Comparison of ENCODE assay signal across 20 cellular contexts in the genomic region with DNA sequence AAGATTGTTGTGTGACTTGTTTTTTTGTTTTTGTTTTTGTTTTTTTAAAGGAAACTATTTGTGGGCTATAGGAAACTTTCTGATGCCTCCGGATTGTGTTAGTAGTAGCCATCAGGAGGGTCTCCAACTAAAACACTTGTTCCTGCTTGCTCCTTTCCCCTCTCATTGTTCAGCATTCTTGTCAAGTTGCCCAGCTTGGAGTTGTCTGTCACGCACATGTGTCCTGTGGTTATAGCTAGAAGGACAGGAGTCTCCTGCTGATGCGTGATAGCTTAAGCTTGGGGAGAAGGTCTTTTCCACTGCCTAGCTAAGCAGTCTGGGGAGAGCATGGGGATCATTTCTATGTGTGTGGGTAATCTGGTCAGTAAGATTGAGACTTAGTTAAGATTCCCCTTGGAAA. TPM values are rescaled to one million over a fixed set of nuclear protein-coding genes. Genes with fewer than 3 reads are reported as not detected.
A peak's percentile ranks its signal among the peaks of the same experiment; 100 is the strongest.
DNase-seq lines count a peak whose midpoint lies in the region; ATAC-seq and TF ChIP-seq lines count a peak whose summit lies in the region.
"Had no signal": no experiment of that assay in that cellular context is flagged by ENCODE, and none has a peak within 500 bp of the region (broad histone marks: within the 10 kb centered on the region; RNA-seq: fewer than 3 reads in every experiment).

No MANE protein-coding gene starts in this region.

- WGBS in trophoblast cell (ENCODE audit: extremely low coverage, insufficient coverage, insufficient read length), result no CpG with 5 or more reads among the region's 3 CpGs

- H3K27me3 ChIP-seq in PC-3 (ENCODE audit: low read length), result no peaks in the 10 kb centered on the region
- H3K27me3 ChIP-seq in trophoblast cell (ENCODE audit: insufficient read depth, low read length), result no peaks in the 10 kb centered on the region
- H3K27me3 ChIP-seq: BLaER1 had no signal

- DNase-seq in Calu3, result no peak
- DNase-seq in PC-3, result no peak
- no peak for DNase-seq in trophoblast cell
- DNase-seq in activated CD4-positive, alpha-beta T cell treated with anti-CD3 and anti-CD28 coated beads, Interleukin-2, amount 50 U/mL, for 1 hour, result no peak
- DNase-seq in activated effector memory CD4-positive, alpha-beta T cell treated with Interleukin-2 at 50 U/mL for 16 hours, result no peak
- no peak for DNase-seq in activated CD4-positive, alpha-beta memory T cell treated with anti-CD3 and anti-CD28 coated beads for 36 hours
- DNase-seq: ACHN; CD4-positive, alpha-beta memory T cell; DMS53; GDM1; MM.1S; NCI-H1048; NCI-H1417 treated with DMSO at 0.1 percent for 48 hours; NCI-H187; NCI-H446; NCI-H526 treated with DMSO at 0.1 percent for 48 hours; RPMI8226; SHP77 had no signal

- BruUV-seq in Calu3 (replicated peaks; lab: Mats Ljungman, UMichigan) (TSS peak; percentile 17), PC-3 (replicated peaks; lab: Mats Ljungman, UMichigan) (TSS peak; percentile 31)

- H3K9me2 ChIP-seq in PC-3 (replicated peaks; ENCODE audit: low read length), result no peaks in the 10 kb centered on the region

- no peak overlapping the region for H4K8ac ChIP-seq in trophoblast cell (ENCODE audit: low read depth, low read length)

- no peak overlapping the region for H2BK120ac ChIP-seq in trophoblast cell (ENCODE audit: insufficient read depth, low read length, poor library complexity)

- H3K4me1 Mint-ChIP-seq in Calu3 (ENCODE audit: low read depth, unreplicated experiment), result peaks cover 26% of the 10 kb centered on the region
- H3K4me1 Mint-ChIP-seq in dendritic cell treated with granulocyte-macrophage colony-stimulating factor and Interleukin-4, amounts not matched to agents 40 ng/mL and 50 ng/mL, for 4 days (ENCODE audit: low read depth), result peaks cover 30% of the 10 kb centered on the region
- H3K4me1 Mint-ChIP-seq in activated CD4-positive, alpha-beta memory T cell treated with anti-CD3 and anti-CD28 coated beads for 36 hours (ENCODE audit: low read depth), result peaks cover 24% of the 10 kb centered on the region

- peaks cover 31% of the 10 kb centered on the region for H3K36me3 ChIP-seq in PC-3 (ENCODE audit: low read depth, low read length)
- H3K36me3 ChIP-seq in trophoblast cell (ENCODE audit: control insufficient read depth in 1 of 2, insufficient read depth in 2 of 2, low read length in 2 of 2), result peaks cover 22 to 28% of the 10 kb centered on the region in 2 experiments

- no peaks in the 10 kb centered on the region for H3K9me3 Mint-ChIP-seq in Calu3 (ENCODE audit: low read depth, unreplicated experiment)
- H3K9me3 Mint-ChIP-seq in dendritic cell treated with granulocyte-macrophage colony-stimulating factor and Interleukin-4, amounts not matched to agents 40 ng/mL and 50 ng/mL, for 4 days, result no peaks in the 10 kb centered on the region
- no peaks in the 10 kb centered on the region for H3K9me3 Mint-ChIP-seq in activated CD4-positive, alpha-beta memory T cell treated with anti-CD3 and anti-CD28 coated beads for 36 hours

- peaks cover 7% of the 10 kb centered on the region for H3K79me1 ChIP-seq in trophoblast cell (ENCODE audit: low read length)

- H3K18ac ChIP-seq in trophoblast cell (ENCODE audit: low read length), result no peak overlapping the region

- POLR2A ChIA-PET in PC-3 (lab: Charles Lee; ENCODE audit: unreplicated experiment), result interaction anchor here (0.6 kb wide), 1 partner anchor 167 kb away, joined by 14 read pairs; no protein-coding TSS in a partner anchor
- POLR2A ChIA-PET in activated CD4-positive, alpha-beta memory T cell treated with anti-CD3 and anti-CD28 coated beads for 36 hours (lab: Charles Lee), result interaction anchor here (1.1 to 6.9 kb wide), 2 partner anchors 9 to 12 kb away, joined by 4 to 40 read pairs; partner anchors contain the start of gene PITHD1

- H2AFZ ChIP-seq in PC-3 (ENCODE audit: low read length), result no peak overlapping the region
- no peak overlapping the region for H2AFZ ChIP-seq in trophoblast cell (ENCODE audit: insufficient read depth, low read length, poor library complexity)

- H3K79me2 ChIP-seq in PC-3 (ENCODE audit: low read length) (peaks cover 38% of the 10 kb centered on the region), trophoblast cell (ENCODE audit: control insufficient read depth, insufficient read depth, low read length, poor library complexity) (peaks cover 12% of the 10 kb centered on the region)

- intact Hi-C loops in Calu3 (cut with micrococcal nuclease; ENCODE audit: unreplicated experiment) (no loop called here), PC-3 (cut with micrococcal nuclease) (no loop called here)
- intact Hi-C loops in dendritic cell treated with granulocyte-macrophage colony-stimulating factor and Interleukin-4, amounts not matched to agents 40 ng/mL and 50 ng/mL, for 4 days (cut with micrococcal nuclease), result no loop called here
- intact Hi-C loops in activated CD4-positive, alpha-beta memory T cell treated with anti-CD3 and anti-CD28 coated beads for 36 hours (cut with micrococcal nuclease), result no loop called here

- no peak overlapping the region for H4K12ac ChIP-seq in trophoblast cell (ENCODE audit: low read depth, low read length)

- H3K4me3 ChIP-seq in PC-3 (ENCODE audit: low read length) (no peak overlapping the region), trophoblast cell (ENCODE audit: low read depth, low read length) (no peak overlapping the region)
- H3K4me3 ChIP-seq: BLaER1 had no signal

- H2AK5ac ChIP-seq in trophoblast cell (ENCODE audit: low read length), result no peak overlapping the region

- CTCF ChIA-PET in Calu3 (lab: Charles Lee), result no interaction called here
- CTCF ChIA-PET in PC-3 (lab: Charles Lee), result no interaction called here
- CTCF ChIA-PET in activated CD4-positive, alpha-beta memory T cell treated with anti-CD3 and anti-CD28 coated beads for 36 hours (lab: Charles Lee), result interaction anchor here (0.7 to 5.9 kb wide), 4 partner anchors 9 to 23 kb away, joined by 3 to 30 read pairs (median 7); partner anchors contain the start of gene PITHD1

- H3K4me1 ChIP-seq in PC-3 (ENCODE audit: insufficient read depth, low read length), result peaks cover 24% of the 10 kb centered on the region
- peaks cover 12 to 15% of the 10 kb centered on the region in 2 experiments for H3K4me1 ChIP-seq in trophoblast cell (ENCODE audit: control insufficient read depth in 1 of 2, insufficient read depth in 2 of 2, low read length in 2 of 2)

- no peak overlapping the region for H3K4me2 ChIP-seq in PC-3 (ENCODE audit: low read length)
- no peak overlapping the region for H3K4me2 ChIP-seq in trophoblast cell (ENCODE audit: low read length)
- H3K4me2 ChIP-seq: BLaER1 had no signal

- H3K9ac ChIP-seq in PC-3 (ENCODE audit: low read length), result no peak overlapping the region
- no peak overlapping the region for H3K9ac ChIP-seq in trophoblast cell (ENCODE audit: low read length)
- H3K9ac ChIP-seq: BLaER1 had no signal

- H3K4ac ChIP-seq in trophoblast cell (ENCODE audit: low read depth, low read length), result no peak overlapping the region

- no peak overlapping the region for H3K27ac Mint-ChIP-seq in Calu3 (ENCODE audit: unreplicated experiment)
- peak overlapping the region; percentile 31 for H3K27ac Mint-ChIP-seq in dendritic cell treated with granulocyte-macrophage colony-stimulating factor and Interleukin-4, amounts not matched to agents 40 ng/mL and 50 ng/mL, for 4 days
- no peak overlapping the region for H3K27ac Mint-ChIP-seq in activated CD4-positive, alpha-beta memory T cell treated with anti-CD3 and anti-CD28 coated beads for 36 hours

- H3F3A ChIP-seq in PC-3 (ENCODE audit: low read length, unreplicated experiment), result peaks cover 13% of the 10 kb centered on the region

- H3K4me3 Mint-ChIP-seq in Calu3 (ENCODE audit: low read depth, unreplicated experiment), result no peak overlapping the region
- no peak overlapping the region for H3K4me3 Mint-ChIP-seq in dendritic cell treated with granulocyte-macrophage colony-stimulating factor and Interleukin-4, amounts not matched to agents 40 ng/mL and 50 ng/mL, for 4 days
- H3K4me3 Mint-ChIP-seq in activated CD4-positive, alpha-beta memory T cell treated with anti-CD3 and anti-CD28 coated beads for 36 hours, result no peak overlapping the region

- no peak overlapping the region for H4K91ac ChIP-seq in trophoblast cell (ENCODE audit: low read depth, low read length)

- H3K9me3 ChIP-seq in PC-3 (ENCODE audit: low read length) (no peaks in the 10 kb centered on the region), trophoblast cell (ENCODE audit: insufficient read depth, low read depth, low read length) (no peaks in the 10 kb centered on the region)
- H3K9me3 ChIP-seq: BLaER1 had no signal

- ATAC-seq in PC-3, result no peak

- H2BK12ac ChIP-seq in trophoblast cell (ENCODE audit: low read length), result no peak overlapping the region

- TF ChIP-seq CTCF in Calu3 (IDR thresholded peaks at IDR 0.05; ENCODE audit: unreplicated experiment) (no peak), PC-3 (conservative IDR thresholded peaks at IDR 0.05; ENCODE audit: low read depth, low read length) (no peak)

- no peak overlapping the region for H3K14ac ChIP-seq in trophoblast cell (ENCODE audit: low read length)

- peaks cover 61% of the 10 kb centered on the region for H3K36me3 Mint-ChIP-seq in Calu3 (ENCODE audit: insufficient read depth, unreplicated experiment)
- peaks cover 81% of the 10 kb centered on the region for H3K36me3 Mint-ChIP-seq in dendritic cell treated with granulocyte-macrophage colony-stimulating factor and Interleukin-4, amounts not matched to agents 40 ng/mL and 50 ng/mL, for 4 days (ENCODE audit: low read depth)
- H3K36me3 Mint-ChIP-seq in activated CD4-positive, alpha-beta memory T cell treated with anti-CD3 and anti-CD28 coated beads for 36 hours, result peaks cover 30% of the 10 kb centered on the region

- H3K27ac ChIP-seq in PC-3 (ENCODE audit: low read length) (no peak overlapping the region), trophoblast cell (ENCODE audit: low read depth, low read length) (no peak overlapping the region)
- H3K27ac ChIP-seq: BLaER1 had no signal

- H4K20me1 ChIP-seq in PC-3 (ENCODE audit: low read length), result no peaks in the 10 kb centered on the region

- no peak overlapping the region for H2BK5ac ChIP-seq in trophoblast cell (ENCODE audit: low read depth, low read length, poor library complexity)

- peak overlapping the region; percentile 69 for H3K23ac ChIP-seq in trophoblast cell (ENCODE audit: low read length)

- no peaks in the 10 kb centered on the region for H3K27me3 Mint-ChIP-seq in Calu3 (ENCODE audit: unreplicated experiment)
- H3K27me3 Mint-ChIP-seq in dendritic cell treated with granulocyte-macrophage colony-stimulating factor and Interleukin-4, amounts not matched to agents 40 ng/mL and 50 ng/mL, for 4 days, result no peaks in the 10 kb centered on the region
- H3K27me3 Mint-ChIP-seq in activated CD4-positive, alpha-beta memory T cell treated with anti-CD3 and anti-CD28 coated beads for 36 hours, result no peaks in the 10 kb centered on the region
- H3K27me3 Mint-ChIP-seq: CD4-positive, alpha-beta memory T cell had no signal

RNA-seq across cellular contexts. Expression of gene LYPLA2, which starts 3.2 kb away (rescaled TPM):
- total RNA-seq in Calu3 (2022) (52.0 and 66.5 TPM in 2 replicates), PC-3 (2014; rRNA removed) (120 and 142 TPM in 2 replicates)
- 97.8 and 104 TPM in 2 replicates for polyA plus RNA-seq in trophoblast cell (2013)
- 10 to 100 TPM; 70.5 to 71.1 TPM for total RNA-seq in activated CD4-positive, alpha-beta memory T cell treated with anti-CD3 and anti-CD28 coated beads for 36 hours

RNA-seq across cellular contexts. Expression of gene PITHD1, which starts 9.5 kb away (rescaled TPM):
- total RNA-seq in Calu3 (2022) (30.6 and 33.0 TPM in 2 replicates), PC-3 (2014; rRNA removed) (107 and 115 TPM in 2 replicates)
- polyA plus RNA-seq in trophoblast cell (2013), result 21.1 TPM in 2 replicates
- 10 to 100 TPM; 67.2 to 69.0 TPM for total RNA-seq in activated CD4-positive, alpha-beta memory T cell treated with anti-CD3 and anti-CD28 coated beads for 36 hours

RNA-seq across cellular contexts. Expression of gene GALE, which starts 12.9 kb away (rescaled TPM):
- total RNA-seq in Calu3 (2022) (76.7 and 97.9 TPM in 2 replicates), PC-3 (2014; rRNA removed) (86.0 and 86.4 TPM in 2 replicates)
- polyA plus RNA-seq in trophoblast cell (2013), result 48.7 and 50.7 TPM in 2 replicates
- total RNA-seq in activated CD4-positive, alpha-beta memory T cell treated with anti-CD3 and anti-CD28 coated beads for 36 hours, result 10 to 100 TPM; 49.4 to 54.9 TPM

RNA-seq across cellular contexts. Expression of gene HMGCL, which starts 37.5 kb away (rescaled TPM):
- 23.1 and 27.8 TPM in 2 replicates for total RNA-seq in Calu3 (2022)
- 28.2 and 30.8 TPM in 2 replicates for total RNA-seq in PC-3 (2014; rRNA removed)
- 15.7 and 16.7 TPM in 2 replicates for polyA plus RNA-seq in trophoblast cell (2013)
- total RNA-seq in activated CD4-positive, alpha-beta memory T cell treated with anti-CD3 and anti-CD28 coated beads for 36 hours, result 10 to 100 TPM; 34.2 to 35.3 TPM

RNA-seq across cellular contexts. Expression of gene ELOA, which starts 44.4 kb away (rescaled TPM):
- total RNA-seq in Calu3 (2022), result 32.4 and 36.5 TPM in 2 replicates
- total RNA-seq in PC-3 (2014; rRNA removed), result 50.7 and 50.9 TPM in 2 replicates
- polyA plus RNA-seq in trophoblast cell (2013), result 28.1 and 28.4 TPM in 2 replicates
- total RNA-seq in activated CD4-positive, alpha-beta memory T cell treated with anti-CD3 and anti-CD28 coated beads for 36 hours, result 10 to 100 TPM; 28.1 to 30.4 TPM
